In genomic region chr12:120262852-120263724, GRCh38 we compare ENCODE assay signal across 9 cellular contexts. TPM values are rescaled to one million over a fixed set of nuclear protein-coding genes. Genes with fewer than 3 reads are reported as not detected.
DNase-seq lines count a peak whose midpoint lies in the region; ATAC-seq and TF ChIP-seq lines count a peak whose summit lies in the region.
"Had no signal": no experiment of that assay in that cellular context is flagged by ENCODE, and none has a peak within 500 bp of the region (broad histone marks: within the 10 kb centered on the region; RNA-seq: fewer than 3 reads in every experiment).

No MANE protein-coding gene starts in this region.

- POLR2A ChIA-PET in BJ (lab: Charles Lee): interaction anchor here (1.1 to 3.5 kb wide), 4 partner anchors 28 to 62 kb away, joined by 5 to 29 read pairs (median 12); partner anchors contain the start of gene RPLP0

- no peak for TF ChIP-seq CTCF in BJ (IDR thresholded peaks at IDR 0.05; ENCODE audit: insufficient read depth, low read depth, low read length)
- TF ChIP-seq CTCF in RWPE2 (IDR thresholded peaks at IDR 0.05; ENCODE audit: poor library complexity, severe bottlenecking): no peak
- no peak for TF ChIP-seq CTCF in esophagus muscularis mucosa (IDR thresholded peaks at IDR 0.05)
- TF ChIP-seq CTCF in osteoblast (IDR thresholded peaks at IDR 0.05; ENCODE audit: extremely low read depth, low read depth, low read length): no peak

- H3K36me3 ChIP-seq in BJ (ENCODE audit: control insufficient read depth, insufficient read depth, low read length): no peaks in the 10 kb centered on the region; the same call in 1 of the 2 replicates
- H3K36me3 ChIP-seq in RWPE2 (ENCODE audit: low read depth): peaks cover 63% of the 10 kb centered on the region
- peaks cover 0 to 10% (median 0%) of the 10 kb centered on the region in 4 donors for H3K36me3 ChIP-seq in esophagus muscularis mucosa
- H3K36me3 ChIP-seq in osteoblast (ENCODE audit: insufficient read depth, low read length): no peaks in the 10 kb centered on the region

- no peaks in the 10 kb centered on the region for H3K9me3 ChIP-seq in RWPE2 (ENCODE audit: severe bottlenecking)
- no peaks in the 10 kb centered on the region for H3K9me3 ChIP-seq in esophagus muscularis mucosa
- no peaks in the 10 kb centered on the region for H3K9me3 ChIP-seq in osteoblast (ENCODE audit: low read depth, low read length)

- H3K4me3 ChIP-seq in BJ (ENCODE audit: low read depth, low read length) (peak overlapping the region; percentile 95), RWPE2 (ENCODE audit: severe bottlenecking) (peak overlapping the region; percentile 85), esophagus muscularis mucosa (peak overlapping the region; percentile 84 to 100 (median 99)), osteoblast (ENCODE audit: insufficient read depth, low read length) (peak overlapping the region; percentile 83)

- H3K27me3 ChIP-seq in BJ (ENCODE audit: control insufficient read depth, insufficient read depth, low read length) (no peaks in the 10 kb centered on the region), RWPE2 (ENCODE audit: insufficient read depth, poor library complexity, severe bottlenecking) (no peaks in the 10 kb centered on the region), esophagus muscularis mucosa (no peaks in the 10 kb centered on the region), osteoblast (ENCODE audit: insufficient read depth, low read length) (no peaks in the 10 kb centered on the region)

- 14% methylated on average over 15 of the region's 15 CpGs for WGBS in esophagus muscularis mucosa

- H3K4me1 ChIP-seq in RWPE2 (ENCODE audit: insufficient read depth, poor library complexity, severe bottlenecking): peaks cover 50% of the 10 kb centered on the region
- peaks cover 63 to 76% (median 72%) of the 10 kb centered on the region in 4 donors for H3K4me1 ChIP-seq in esophagus muscularis mucosa
- peaks cover 41% of the 10 kb centered on the region for H3K4me1 ChIP-seq in osteoblast (ENCODE audit: insufficient read depth, low read length)

- ATAC-seq in RWPE2 (ENCODE audit: low read depth) (no peak), HG03457 (IDR thresholded peaks at IDR 0.05; ENCODE audit: unreplicated experiment) (no peak)

- H3K79me2 ChIP-seq in osteoblast (ENCODE audit: insufficient read depth, low read length): peaks cover 74% of the 10 kb centered on the region

- no peak for TF ChIP-seq EP300 in esophagus muscularis mucosa (IDR thresholded peaks at IDR 0.05)

- no peak overlapping the region for H2AFZ ChIP-seq in osteoblast (ENCODE audit: low read length)

- no peak for TF ChIP-seq POLR2A in esophagus muscularis mucosa (IDR thresholded peaks at IDR 0.05; ENCODE audit: low read depth)

- DNase-seq in BJ (ENCODE audit: low read depth) (no peak), RWPE2 (ENCODE audit: low spot score) (no peak), esophagus muscularis mucosa (ENCODE audit: extremely low spot score) (no peak), osteoblast (ENCODE audit: insufficient read length, low spot score, missing footprints) (no peak), globus pallidus (ENCODE audit: low spot score) (no peak)
- DNase-seq in activated effector memory CD4-positive, alpha-beta T cell treated with Interleukin-2 at 50 U/mL for 16 hours: no peak
- DNase-seq in activated CD4-positive, CD25-positive, alpha-beta regulatory T cell (lab: John Stamatoyannopoulos, UW): no peak
- DNase-seq: NCI-H2171 had no signal

- CTCF ChIA-PET in BJ (lab: Yijun Ruan, JAX): interaction anchor here (0.7 to 14.8 kb wide), 8 partner anchors 11 to 62 kb away, joined by 3 to 482 read pairs (median 8); partner anchors contain the start of gene RPLP0

- H4K20me1 ChIP-seq in osteoblast (ENCODE audit: insufficient read depth, low read length): peaks cover 41% of the 10 kb centered on the region

- peak overlapping the region; percentile 94 for H3K4me2 ChIP-seq in osteoblast (ENCODE audit: insufficient read depth, low read length)

- H3K27ac ChIP-seq in RWPE2 (ENCODE audit: poor library complexity, severe bottlenecking) (peak overlapping the region; percentile 100), esophagus muscularis mucosa (replicated peaks in 1 of 4) (peak overlapping the region; percentile 96 to 98 (median 96)), osteoblast (ENCODE audit: low read depth, low read length) (peak overlapping the region; percentile 47)

- intact Hi-C loops in esophagus muscularis mucosa (cut with DNase I): no loop called here

RNA-seq across cellular contexts. Expression of gene PXN, which starts 2.4 kb away (rescaled TPM):
- polyA plus RNA-seq in BJ (2011; rRNA removed): 23.9 and 41.8 TPM in 2 replicates
- polyA minus RNA-seq in BJ (2011; rRNA and poly(A)+ RNA removed): 33.0 and 50.6 TPM in 2 replicates
- total RNA-seq in esophagus muscularis mucosa (10 to 100 TPM; 51.9 to 89.4 (median 71.9) TPM), osteoblast (41.6 and 46.3 TPM in 2 replicates)

RNA-seq across cellular contexts. Expression of gene RNU4-2, which starts 28.6 kb away (rescaled TPM):
- not detected in 2 replicates for polyA plus RNA-seq in BJ (2011; rRNA removed)
- under 0.01 and 55,545 TPM in 2 replicates for polyA minus RNA-seq in BJ (2011; rRNA and poly(A)+ RNA removed)
- total RNA-seq in esophagus muscularis mucosa (under 1 TPM in 2 of 4 donors, not detected in 2; under 0.01 TPM), osteoblast (under 0.01 TPM in 2 replicates)

RNA-seq across cellular contexts. Expression of gene RNU4-1, which starts 29.9 kb away (rescaled TPM):
- polyA plus RNA-seq in BJ (2011; rRNA removed): not detected in 2 replicates
- polyA minus RNA-seq in BJ (2011; rRNA and poly(A)+ RNA removed): under 0.01 and 52,104 TPM in 2 replicates
- total RNA-seq in esophagus muscularis mucosa: under 1 TPM in 2 of 4 donors, not detected in 2; under 0.01 TPM
- under 0.01 TPM in 2 replicates for total RNA-seq in osteoblast

RNA-seq across cellular contexts. Expression of gene SIRT4, which starts 39.0 kb away (rescaled TPM):
- 1.2 and 1.5 TPM in 2 replicates for polyA plus RNA-seq in BJ (2011; rRNA removed)
- 0.51 and 1.7 TPM in 2 replicates for polyA minus RNA-seq in BJ (2011; rRNA and poly(A)+ RNA removed)
- total RNA-seq in esophagus muscularis mucosa: 1 to 10 TPM in 3 of 4 donors, under 1 TPM in 1; 0.66 to 2.3 (median 2.1) TPM
- 1.1 and 1.2 TPM in 2 replicates for total RNA-seq in osteoblast

Comparison
In these comparisons a context has a peak if more than half of its experiments do, and no peak if none do; other contexts are left out.
1. H3K27ac ChIP-seq: peak in every context shown above with its lines; median percentile 100 in RWPE2; 96 in esophagus muscularis mucosa; 47 in osteoblast.